Comparison of ENCODE assay signal across 28 cellular contexts in genomic region chr1:98107256-98107655, GRCh38.
"Had no signal": no experiment of that assay in that cellular context is flagged by ENCODE, and none has a peak within 500 bp of the region (broad histone marks: within the 10 kb centered on the region; RNA-seq: fewer than 3 reads in every experiment).

No MANE protein-coding gene starts in this region.

- H3K36me3 ChIP-seq: colonic mucosa, esophagus muscularis mucosa, esophagus squamous epithelium, gastrocnemius medialis, gastroesophageal sphincter, heart left ventricle, heart right ventricle had no signal

- H3K4me1 ChIP-seq: colonic mucosa, foreskin keratinocyte, gastrocnemius medialis had no signal

- DNase-seq: colonic mucosa; cortex of kidney; dermis blood vessel endothelial cell; dorsolateral prefrontal cortex; effector CD4-positive, alpha-beta T cell; effector CD8-positive, alpha-beta T cell; effector memory CD4-positive, alpha-beta T cell; effector memory CD8-positive, alpha-beta T cell; endodermal cell; erythroblast; esophagus squamous epithelium; foreskin fibroblast; foreskin keratinocyte; foreskin melanocyte; gastrocnemius medialis; glutamatergic neuron; head of caudate nucleus; heart left ventricle; heart right ventricle had no signal

- FAIRE-seq: colon, endometrium, endothelial cell of umbilical vein, frontal cortex had no signal

- ATAC-seq: effector memory CD8-positive, alpha-beta T cell; esophagus mucosa; foreskin keratinocyte; gastrocnemius medialis; gastroesophageal sphincter; heart left ventricle; heart right ventricle had no signal

- H3K27me3 ChIP-seq: colonic mucosa, esophagus muscularis mucosa, esophagus squamous epithelium, foreskin keratinocyte, gastrocnemius medialis, gastroesophageal sphincter, heart right ventricle had no signal

- H3K9me3 ChIP-seq: colonic mucosa, gastrocnemius medialis had no signal

- H3K4me3 ChIP-seq: colonic mucosa, coronary artery, dorsolateral prefrontal cortex, esophagus muscularis mucosa, esophagus squamous epithelium, gastrocnemius medialis, gastroesophageal sphincter, heart left ventricle, heart right ventricle had no signal

- H3K27ac ChIP-seq: colonic mucosa, coronary artery, dorsolateral prefrontal cortex, epithelial cell of prostate, esophagus muscularis mucosa, esophagus squamous epithelium, foreskin keratinocyte, gastrocnemius medialis, gastroesophageal sphincter, heart left ventricle, heart right ventricle had no signal
